1 cellular context compared by ENCODE assay signal in the genomic region with DNA sequence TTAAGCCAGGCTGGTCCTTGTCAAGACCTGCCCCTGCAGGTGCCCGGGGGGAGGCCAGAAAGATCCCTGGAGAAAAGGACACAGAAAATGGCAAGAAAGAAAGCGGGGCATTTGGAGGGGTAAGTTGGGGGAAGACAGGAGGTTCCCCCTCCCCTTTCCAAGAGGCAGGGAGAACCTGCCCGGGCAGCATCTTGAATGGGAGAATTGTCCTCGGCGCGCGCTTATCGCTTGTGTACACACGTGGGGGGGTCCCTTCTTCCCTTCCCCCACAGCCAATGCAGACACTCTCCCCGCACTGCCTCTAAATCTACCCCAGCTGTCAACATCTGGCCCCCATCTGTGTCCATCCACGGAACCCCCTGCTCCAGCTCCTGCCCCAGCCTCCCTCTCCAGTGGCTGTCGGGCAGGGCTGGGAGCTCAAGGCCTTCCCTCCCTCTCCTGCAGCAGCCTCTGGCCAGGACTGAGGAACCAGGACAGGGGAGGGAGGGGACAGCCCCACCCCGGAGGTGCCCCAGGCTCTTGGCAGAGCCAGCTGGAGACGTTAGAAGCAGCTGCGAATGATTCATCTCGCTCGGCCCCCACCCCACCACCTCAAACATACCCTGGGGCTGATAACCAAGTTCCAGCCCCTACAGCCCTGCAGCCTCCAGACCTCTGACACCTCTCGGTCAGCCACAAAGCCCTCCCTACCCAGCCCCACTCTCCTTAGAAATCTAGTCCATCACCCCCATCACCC.
TF ChIP-seq lines count a peak whose summit lies in the region.

No MANE protein-coding gene starts in this region.

TF ChIP-seq in HepG2, 621 proteins besides CTCF, POLR2A, EP300 and RAD21 (continued from another document and continues in another):
- TF ChIP-seq, protein P1, sequence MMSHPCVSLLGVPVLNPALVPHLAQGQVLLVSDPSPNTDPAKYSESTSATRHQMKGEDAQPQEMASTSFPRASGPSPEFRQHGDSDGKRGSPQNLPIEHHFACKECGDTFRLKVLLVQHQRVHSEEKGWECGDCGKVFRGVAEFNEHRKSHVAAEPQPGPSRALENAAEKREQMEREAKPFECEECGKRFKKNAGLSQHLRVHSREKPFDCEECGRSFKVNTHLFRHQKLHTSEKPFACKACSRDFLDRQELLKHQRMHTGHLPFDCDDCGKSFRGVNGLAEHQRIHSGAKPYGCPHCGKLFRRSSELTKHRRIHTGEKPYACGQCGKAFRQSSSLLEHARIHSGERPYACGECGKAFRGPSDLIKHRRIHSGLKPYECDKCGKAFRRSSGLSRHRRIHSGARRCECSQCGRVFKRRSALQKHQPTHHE (CRISPR knock-in tag; IDR thresholded peaks at IDR 0.05; ENCODE audit: borderline replicate concordance) = no peak
- no peak for TF ChIP-seq ZNF670 (CRISPR knock-in tag; IDR thresholded peaks at IDR 0.05; ENCODE audit: borderline replicate concordance)
- TF ChIP-seq MYNN (CRISPR knock-in tag; IDR thresholded peaks at IDR 0.05; ENCODE audit: low read depth) = no peak
- TF ChIP-seq WIZ (CRISPR knock-in tag; IDR thresholded peaks at IDR 0.05) = no peak
- no peak for TF ChIP-seq ZNF761 (CRISPR knock-in tag; conservative IDR thresholded peaks at IDR 0.05)
- TF ChIP-seq, protein P2, sequence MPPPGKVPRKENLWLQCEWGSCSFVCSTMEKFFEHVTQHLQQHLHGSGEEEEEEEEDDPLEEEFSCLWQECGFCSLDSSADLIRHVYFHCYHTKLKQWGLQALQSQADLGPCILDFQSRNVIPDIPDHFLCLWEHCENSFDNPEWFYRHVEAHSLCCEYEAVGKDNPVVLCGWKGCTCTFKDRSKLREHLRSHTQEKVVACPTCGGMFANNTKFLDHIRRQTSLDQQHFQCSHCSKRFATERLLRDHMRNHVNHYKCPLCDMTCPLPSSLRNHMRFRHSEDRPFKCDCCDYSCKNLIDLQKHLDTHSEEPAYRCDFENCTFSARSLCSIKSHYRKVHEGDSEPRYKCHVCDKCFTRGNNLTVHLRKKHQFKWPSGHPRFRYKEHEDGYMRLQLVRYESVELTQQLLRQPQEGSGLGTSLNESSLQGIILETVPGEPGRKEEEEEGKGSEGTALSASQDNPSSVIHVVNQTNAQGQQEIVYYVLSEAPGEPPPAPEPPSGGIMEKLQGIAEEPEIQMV (CRISPR knock-in tag; IDR thresholded peaks at IDR 0.05; ENCODE audit: low read depth) = no peak
- peak; percentile 51; the same call in 1 of the 2 replicates for TF ChIP-seq MED13 (CRISPR knock-in tag; IDR thresholded peaks at IDR 0.05)
- TF ChIP-seq ZNF629 (CRISPR knock-in tag; conservative IDR thresholded peaks at IDR 0.05) = no peak
- TF ChIP-seq ZNF510 (CRISPR knock-in tag; IDR thresholded peaks at IDR 0.05; ENCODE audit: low read depth) = no peak
- no peak for TF ChIP-seq ZNF703 (CRISPR knock-in tag; IDR thresholded peaks at IDR 0.05; ENCODE audit: borderline replicate concordance)
- no peak for TF ChIP-seq ZNF576 (CRISPR knock-in tag; IDR thresholded peaks at IDR 0.05)
- no peak; the same call in 1 of the 2 replicates for TF ChIP-seq KDM1A (CRISPR knock-in tag; IDR thresholded peaks at IDR 0.05)
- TF ChIP-seq NCOA1 (CRISPR knock-in tag; IDR thresholded peaks at IDR 0.05) = 0 out of 2 replicates have a peak, but pooled peaks have one; percentile 54
- TF ChIP-seq ZKSCAN5 (CRISPR knock-in tag; IDR thresholded peaks at IDR 0.05) = no peak
- TF ChIP-seq ZNF562 (CRISPR knock-in tag; IDR thresholded peaks at IDR 0.05; ENCODE audit: borderline replicate concordance) = no peak
- TF ChIP-seq, protein P3, sequence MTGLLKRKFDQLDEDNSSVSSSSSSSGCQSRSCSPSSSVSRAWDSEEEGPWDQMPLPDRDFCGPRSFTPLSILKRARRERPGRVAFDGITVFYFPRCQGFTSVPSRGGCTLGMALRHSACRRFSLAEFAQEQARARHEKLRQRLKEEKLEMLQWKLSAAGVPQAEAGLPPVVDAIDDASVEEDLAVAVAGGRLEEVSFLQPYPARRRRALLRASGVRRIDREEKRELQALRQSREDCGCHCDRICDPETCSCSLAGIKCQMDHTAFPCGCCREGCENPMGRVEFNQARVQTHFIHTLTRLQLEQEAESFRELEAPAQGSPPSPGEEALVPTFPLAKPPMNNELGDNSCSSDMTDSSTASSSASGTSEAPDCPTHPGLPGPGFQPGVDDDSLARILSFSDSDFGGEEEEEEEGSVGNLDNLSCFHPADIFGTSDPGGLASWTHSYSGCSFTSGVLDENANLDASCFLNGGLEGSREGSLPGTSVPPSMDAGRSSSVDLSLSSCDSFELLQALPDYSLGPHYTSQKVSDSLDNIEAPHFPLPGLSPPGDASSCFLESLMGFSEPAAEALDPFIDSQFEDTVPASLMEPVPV (CRISPR knock-in tag; IDR thresholded peaks at IDR 0.05) = no peak
- no peak; the same call in 1 of the 2 replicates for TF ChIP-seq NR2F2 (IDR thresholded peaks at IDR 0.05; ENCODE audit: borderline replicate concordance, low read depth)
- TF ChIP-seq ZNF749 (CRISPR knock-in tag; IDR thresholded peaks at IDR 0.05; ENCODE audit: borderline replicate concordance) = 0 out of 2 replicates have a peak, but pooled peaks have one; percentile 38
- TF ChIP-seq SRSF4 (IDR thresholded peaks at IDR 0.05; ENCODE audit: low read depth, low read length, poor library complexity, severe bottlenecking) = no peak
- TF ChIP-seq SMAD9 (CRISPR knock-in tag; IDR thresholded peaks at IDR 0.05) = no peak
- no peak for TF ChIP-seq ZNF207 (IDR thresholded peaks at IDR 0.05; ENCODE audit: borderline replicate concordance)
- no peak; the same call in 1 of the 2 replicates for TF ChIP-seq ZNF891 (CRISPR knock-in tag; IDR thresholded peaks at IDR 0.05)
- TF ChIP-seq ZNF572 (CRISPR knock-in tag; IDR thresholded peaks at IDR 0.05) = 0 out of 2 replicates have a peak, but pooled peaks have one; percentile 24
- TF ChIP-seq ZNF792 (CRISPR knock-in tag; IDR thresholded peaks at IDR 0.05) = no peak
- TF ChIP-seq ARID3A (IDR thresholded peaks at IDR 0.05; ENCODE audit: low read depth, low read length) = no peak
- TF ChIP-seq ZNF251 (CRISPR knock-in tag; IDR thresholded peaks at IDR 0.05) = no peak
- TF ChIP-seq HMG20A (CRISPR knock-in tag; IDR thresholded peaks at IDR 0.05; ENCODE audit: borderline replicate concordance) = no peak
- no peak for TF ChIP-seq ZNF501 (CRISPR knock-in tag; IDR thresholded peaks at IDR 0.05)
- TF ChIP-seq ZC3H4 (CRISPR knock-in tag; IDR thresholded peaks at IDR 0.05; ENCODE audit: borderline replicate concordance) = no peak
- TF ChIP-seq ZMAT3 (CRISPR knock-in tag; conservative IDR thresholded peaks at IDR 0.05) = no peak
- TF ChIP-seq FIP1L1 (IDR thresholded peaks at IDR 0.05; ENCODE audit: borderline replicate concordance, insufficient read depth, low read depth, low read length) = no peak
- TF ChIP-seq MAZ (IDR thresholded peaks at IDR 0.05; ENCODE audit: borderline replicate concordance, low read depth, low read length) = no peak
- peak; percentile 73 for TF ChIP-seq MAZ (CRISPR knock-in tag; IDR thresholded peaks at IDR 0.05; ENCODE audit: low read depth)
- no peak for TF ChIP-seq IRF9 (CRISPR knock-in tag; IDR thresholded peaks at IDR 0.05; ENCODE audit: borderline replicate concordance)
- no peak for TF ChIP-seq PPARG (CRISPR knock-in tag; conservative IDR thresholded peaks at IDR 0.05)
- TF ChIP-seq NCOA2 (CRISPR knock-in tag; IDR thresholded peaks at IDR 0.05) = peak; percentile 44; the same call in 1 of the 2 replicates
- no peak for TF ChIP-seq SNAPC5 (CRISPR knock-in tag; IDR thresholded peaks at IDR 0.05; ENCODE audit: borderline replicate concordance)
- TF ChIP-seq SMAD1 (CRISPR knock-in tag; IDR thresholded peaks at IDR 0.05; ENCODE audit: borderline replicate concordance, low read depth) = peak; percentile 73; the same call in 1 of the 2 replicates
- TF ChIP-seq HOMEZ (CRISPR knock-in tag; IDR thresholded peaks at IDR 0.05; ENCODE audit: low read depth) = no peak
- TF ChIP-seq ZNF672 (CRISPR knock-in tag; IDR thresholded peaks at IDR 0.05) = no peak
- no peak for TF ChIP-seq U2AF1 (optimal IDR thresholded peaks at IDR 0.05; ENCODE audit: low read depth, low read length)
- no peak for TF ChIP-seq ZNF20 (CRISPR knock-in tag; IDR thresholded peaks at IDR 0.05)
- TF ChIP-seq MAFG (CRISPR knock-in tag; IDR thresholded peaks at IDR 0.05) = no peak
- TF ChIP-seq GLI4 (CRISPR knock-in tag; IDR thresholded peaks at IDR 0.05; ENCODE audit: borderline replicate concordance) = no peak
- no peak for TF ChIP-seq ZNF790 (CRISPR knock-in tag; IDR thresholded peaks at IDR 0.05; ENCODE audit: borderline replicate concordance)
- TF ChIP-seq, protein P4, sequence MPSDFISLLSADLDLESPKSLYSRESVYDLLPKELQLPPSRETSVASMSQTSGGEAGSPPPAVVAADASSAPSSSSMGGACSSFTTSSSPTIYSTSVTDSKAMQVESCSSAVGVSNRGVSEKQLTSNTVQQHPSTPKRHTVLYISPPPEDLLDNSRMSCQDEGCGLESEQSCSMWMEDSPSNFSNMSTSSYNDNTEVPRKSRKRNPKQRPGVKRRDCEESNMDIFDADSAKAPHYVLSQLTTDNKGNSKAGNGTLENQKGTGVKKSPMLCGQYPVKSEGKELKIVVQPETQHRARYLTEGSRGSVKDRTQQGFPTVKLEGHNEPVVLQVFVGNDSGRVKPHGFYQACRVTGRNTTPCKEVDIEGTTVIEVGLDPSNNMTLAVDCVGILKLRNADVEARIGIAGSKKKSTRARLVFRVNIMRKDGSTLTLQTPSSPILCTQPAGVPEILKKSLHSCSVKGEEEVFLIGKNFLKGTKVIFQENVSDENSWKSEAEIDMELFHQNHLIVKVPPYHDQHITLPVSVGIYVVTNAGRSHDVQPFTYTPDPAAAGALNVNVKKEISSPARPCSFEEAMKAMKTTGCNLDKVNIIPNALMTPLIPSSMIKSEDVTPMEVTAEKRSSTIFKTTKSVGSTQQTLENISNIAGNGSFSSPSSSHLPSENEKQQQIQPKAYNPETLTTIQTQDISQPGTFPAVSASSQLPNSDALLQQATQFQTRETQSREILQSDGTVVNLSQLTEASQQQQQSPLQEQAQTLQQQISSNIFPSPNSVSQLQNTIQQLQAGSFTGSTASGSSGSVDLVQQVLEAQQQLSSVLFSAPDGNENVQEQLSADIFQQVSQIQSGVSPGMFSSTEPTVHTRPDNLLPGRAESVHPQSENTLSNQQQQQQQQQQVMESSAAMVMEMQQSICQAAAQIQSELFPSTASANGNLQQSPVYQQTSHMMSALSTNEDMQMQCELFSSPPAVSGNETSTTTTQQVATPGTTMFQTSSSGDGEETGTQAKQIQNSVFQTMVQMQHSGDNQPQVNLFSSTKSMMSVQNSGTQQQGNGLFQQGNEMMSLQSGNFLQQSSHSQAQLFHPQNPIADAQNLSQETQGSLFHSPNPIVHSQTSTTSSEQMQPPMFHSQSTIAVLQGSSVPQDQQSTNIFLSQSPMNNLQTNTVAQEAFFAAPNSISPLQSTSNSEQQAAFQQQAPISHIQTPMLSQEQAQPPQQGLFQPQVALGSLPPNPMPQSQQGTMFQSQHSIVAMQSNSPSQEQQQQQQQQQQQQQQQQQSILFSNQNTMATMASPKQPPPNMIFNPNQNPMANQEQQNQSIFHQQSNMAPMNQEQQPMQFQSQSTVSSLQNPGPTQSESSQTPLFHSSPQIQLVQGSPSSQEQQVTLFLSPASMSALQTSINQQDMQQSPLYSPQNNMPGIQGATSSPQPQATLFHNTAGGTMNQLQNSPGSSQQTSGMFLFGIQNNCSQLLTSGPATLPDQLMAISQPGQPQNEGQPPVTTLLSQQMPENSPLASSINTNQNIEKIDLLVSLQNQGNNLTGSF (CRISPR knock-in tag; IDR thresholded peaks at IDR 0.05) = 0 out of 2 replicates have a peak, but pooled peaks have one; percentile 30
